ENCODE assay signal across 1 cellular context in the genomic region with DNA sequence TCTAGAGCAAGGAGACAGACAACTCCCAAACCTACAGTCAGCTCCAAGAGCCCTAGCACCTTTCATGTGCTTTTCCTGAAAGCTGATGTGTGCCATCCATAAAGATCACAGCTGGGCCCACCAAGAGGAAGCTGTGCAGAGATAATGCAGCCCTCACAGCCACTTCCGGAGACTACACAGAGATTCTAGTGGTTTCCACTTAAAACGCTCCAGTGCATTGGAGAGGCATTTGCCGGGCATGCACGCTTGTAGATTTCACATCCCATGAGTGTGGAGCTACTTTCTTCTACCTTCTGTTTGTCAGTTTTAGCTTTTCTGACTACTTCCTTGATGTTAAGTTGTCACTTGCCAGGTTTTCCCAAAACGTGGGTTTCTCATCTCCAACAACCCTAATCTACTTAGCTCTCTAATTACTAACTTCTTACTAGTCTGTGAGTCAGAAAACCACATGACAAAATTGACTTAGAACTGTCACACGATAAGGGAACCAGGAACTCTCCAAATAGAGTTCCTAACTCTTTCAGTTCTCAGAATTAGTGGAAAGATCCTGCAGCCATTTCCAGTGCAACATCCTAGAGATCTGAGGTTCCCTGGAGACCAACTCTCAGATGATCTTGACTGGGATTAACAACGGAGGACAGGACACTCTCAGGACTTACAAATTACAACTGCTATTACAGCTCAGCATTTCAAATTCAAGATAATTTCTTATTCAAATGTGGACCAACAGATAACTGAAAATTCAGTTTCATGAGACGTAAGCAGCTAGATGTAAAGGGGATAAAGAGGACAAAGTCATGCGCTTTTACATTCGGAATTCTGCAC.
TF ChIP-seq lines count a peak whose summit lies in the region.

No MANE protein-coding gene starts in this region.

TF ChIP-seq in K562, 482 proteins besides CTCF, POLR2A, EP300 and RAD21 (continues in another document):
- TF ChIP-seq, protein P1, sequence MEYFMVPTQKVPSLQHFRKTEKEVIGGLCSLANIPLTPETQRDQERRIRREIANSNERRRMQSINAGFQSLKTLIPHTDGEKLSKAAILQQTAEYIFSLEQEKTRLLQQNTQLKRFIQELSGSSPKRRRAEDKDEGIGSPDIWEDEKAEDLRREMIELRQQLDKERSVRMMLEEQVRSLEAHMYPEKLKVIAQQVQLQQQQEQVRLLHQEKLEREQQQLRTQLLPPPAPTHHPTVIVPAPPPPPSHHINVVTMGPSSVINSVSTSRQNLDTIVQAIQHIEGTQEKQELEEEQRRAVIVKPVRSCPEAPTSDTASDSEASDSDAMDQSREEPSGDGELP (CRISPR knock-in tag; IDR thresholded peaks at IDR 0.05; ENCODE audit: borderline replicate concordance): peak; percentile 91
- no peak for TF ChIP-seq RBM34 (IDR thresholded peaks at IDR 0.05; ENCODE audit: borderline replicate concordance, insufficient read depth, low read length)
- peak; percentile 85 for TF ChIP-seq ETV1 (tag; conservative IDR thresholded peaks at IDR 0.05; ENCODE audit: low read depth)
- TF ChIP-seq NCOA1 (IDR thresholded peaks at IDR 0.05; ENCODE audit: low read depth): peak; percentile 61; the same call in 1 of the 2 replicates
- no peak for TF ChIP-seq GTF2E2 (tag; IDR thresholded peaks at IDR 0.05)
- TF ChIP-seq, protein P2, sequence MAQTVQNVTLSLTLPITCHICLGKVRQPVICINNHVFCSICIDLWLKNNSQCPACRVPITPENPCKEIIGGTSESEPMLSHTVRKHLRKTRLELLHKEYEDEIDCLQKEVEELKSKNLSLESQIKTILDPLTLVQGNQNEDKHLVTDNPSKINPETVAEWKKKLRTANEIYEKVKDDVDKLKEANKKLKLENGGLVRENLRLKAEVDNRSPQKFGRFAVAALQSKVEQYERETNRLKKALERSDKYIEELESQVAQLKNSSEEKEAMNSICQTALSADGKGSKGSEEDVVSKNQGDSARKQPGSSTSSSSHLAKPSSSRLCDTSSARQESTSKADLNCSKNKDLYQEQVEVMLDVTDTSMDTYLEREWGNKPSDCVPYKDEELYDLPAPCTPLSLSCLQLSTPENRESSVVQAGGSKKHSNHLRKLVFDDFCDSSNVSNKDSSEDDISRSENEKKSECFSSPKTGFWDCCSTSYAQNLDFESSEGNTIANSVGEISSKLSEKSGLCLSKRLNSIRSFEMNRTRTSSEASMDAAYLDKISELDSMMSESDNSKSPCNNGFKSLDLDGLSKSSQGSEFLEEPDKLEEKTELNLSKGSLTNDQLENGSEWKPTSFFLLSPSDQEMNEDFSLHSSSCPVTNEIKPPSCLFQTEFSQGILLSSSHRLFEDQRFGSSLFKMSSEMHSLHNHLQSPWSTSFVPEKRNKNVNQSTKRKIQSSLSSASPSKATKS (CRISPR knock-in tag; IDR thresholded peaks at IDR 0.05): no peak
- TF ChIP-seq POLR2AphosphoS2 (IDR thresholded peaks at IDR 0.05; ENCODE audit: low read length): no peak
- TF ChIP-seq ZFP30 (CRISPR knock-in tag; IDR thresholded peaks at IDR 0.05; ENCODE audit: borderline replicate concordance): no peak
- TF ChIP-seq CTBP1 (IDR thresholded peaks at IDR 0.05; ENCODE audit: borderline replicate concordance): peak; percentile 27; the same call in 1 of the 2 replicates
- TF ChIP-seq CC2D1A (IDR thresholded peaks at IDR 0.05): no peak
- TF ChIP-seq, protein P3, sequence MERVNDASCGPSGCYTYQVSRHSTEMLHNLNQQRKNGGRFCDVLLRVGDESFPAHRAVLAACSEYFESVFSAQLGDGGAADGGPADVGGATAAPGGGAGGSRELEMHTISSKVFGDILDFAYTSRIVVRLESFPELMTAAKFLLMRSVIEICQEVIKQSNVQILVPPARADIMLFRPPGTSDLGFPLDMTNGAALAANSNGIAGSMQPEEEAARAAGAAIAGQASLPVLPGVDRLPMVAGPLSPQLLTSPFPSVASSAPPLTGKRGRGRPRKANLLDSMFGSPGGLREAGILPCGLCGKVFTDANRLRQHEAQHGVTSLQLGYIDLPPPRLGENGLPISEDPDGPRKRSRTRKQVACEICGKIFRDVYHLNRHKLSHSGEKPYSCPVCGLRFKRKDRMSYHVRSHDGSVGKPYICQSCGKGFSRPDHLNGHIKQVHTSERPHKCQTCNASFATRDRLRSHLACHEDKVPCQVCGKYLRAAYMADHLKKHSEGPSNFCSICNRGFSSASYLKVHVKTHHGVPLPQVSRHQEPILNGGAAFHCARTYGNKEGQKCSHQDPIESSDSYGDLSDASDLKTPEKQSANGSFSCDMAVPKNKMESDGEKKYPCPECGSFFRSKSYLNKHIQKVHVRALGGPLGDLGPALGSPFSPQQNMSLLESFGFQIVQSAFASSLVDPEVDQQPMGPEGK (CRISPR knock-in tag; IDR thresholded peaks at IDR 0.05; ENCODE audit: borderline replicate concordance): no peak
- TF ChIP-seq CBFA2T3 (IDR thresholded peaks at IDR 0.05): peak; percentile 72
- TF ChIP-seq, protein P4, sequence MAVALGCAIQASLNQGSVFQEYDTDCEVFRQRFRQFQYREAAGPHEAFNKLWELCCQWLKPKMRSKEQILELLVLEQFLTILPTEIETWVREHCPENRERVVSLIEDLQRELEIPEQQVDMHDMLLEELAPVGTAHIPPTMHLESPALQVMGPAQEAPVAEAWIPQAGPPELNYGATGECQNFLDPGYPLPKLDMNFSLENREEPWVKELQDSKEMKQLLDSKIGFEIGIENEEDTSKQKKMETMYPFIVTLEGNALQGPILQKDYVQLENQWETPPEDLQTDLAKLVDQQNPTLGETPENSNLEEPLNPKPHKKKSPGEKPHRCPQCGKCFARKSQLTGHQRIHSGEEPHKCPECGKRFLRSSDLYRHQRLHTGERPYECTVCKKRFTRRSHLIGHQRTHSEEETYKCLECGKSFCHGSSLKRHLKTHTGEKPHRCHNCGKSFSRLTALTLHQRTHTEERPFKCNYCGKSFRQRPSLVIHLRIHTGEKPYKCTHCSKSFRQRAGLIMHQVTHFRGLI (CRISPR knock-in tag; IDR thresholded peaks at IDR 0.05): no peak
- no peak for TF ChIP-seq ZNF184 (CRISPR knock-in tag; IDR thresholded peaks at IDR 0.05)
- TF ChIP-seq TGIF2 (CRISPR knock-in tag; IDR thresholded peaks at IDR 0.05): no peak
- TF ChIP-seq ZNF354B (CRISPR knock-in tag; IDR thresholded peaks at IDR 0.05): no peak
- peak; percentile 53; the same call in 1 of the 2 replicates for TF ChIP-seq SMAD4 (CRISPR knock-in tag; conservative IDR thresholded peaks at IDR 0.05)
- TF ChIP-seq EZH2 (IDR thresholded peaks at IDR 0.05; ENCODE audit: borderline replicate concordance, low read depth, low read length): no peak
- TF ChIP-seq ZBTB11 (CRISPR knock-in tag; IDR thresholded peaks at IDR 0.05): peak in 2 of 3 experiments; percentile 70 to 92; a peak in 4 of 6 replicates
- TF ChIP-seq, protein P5, sequence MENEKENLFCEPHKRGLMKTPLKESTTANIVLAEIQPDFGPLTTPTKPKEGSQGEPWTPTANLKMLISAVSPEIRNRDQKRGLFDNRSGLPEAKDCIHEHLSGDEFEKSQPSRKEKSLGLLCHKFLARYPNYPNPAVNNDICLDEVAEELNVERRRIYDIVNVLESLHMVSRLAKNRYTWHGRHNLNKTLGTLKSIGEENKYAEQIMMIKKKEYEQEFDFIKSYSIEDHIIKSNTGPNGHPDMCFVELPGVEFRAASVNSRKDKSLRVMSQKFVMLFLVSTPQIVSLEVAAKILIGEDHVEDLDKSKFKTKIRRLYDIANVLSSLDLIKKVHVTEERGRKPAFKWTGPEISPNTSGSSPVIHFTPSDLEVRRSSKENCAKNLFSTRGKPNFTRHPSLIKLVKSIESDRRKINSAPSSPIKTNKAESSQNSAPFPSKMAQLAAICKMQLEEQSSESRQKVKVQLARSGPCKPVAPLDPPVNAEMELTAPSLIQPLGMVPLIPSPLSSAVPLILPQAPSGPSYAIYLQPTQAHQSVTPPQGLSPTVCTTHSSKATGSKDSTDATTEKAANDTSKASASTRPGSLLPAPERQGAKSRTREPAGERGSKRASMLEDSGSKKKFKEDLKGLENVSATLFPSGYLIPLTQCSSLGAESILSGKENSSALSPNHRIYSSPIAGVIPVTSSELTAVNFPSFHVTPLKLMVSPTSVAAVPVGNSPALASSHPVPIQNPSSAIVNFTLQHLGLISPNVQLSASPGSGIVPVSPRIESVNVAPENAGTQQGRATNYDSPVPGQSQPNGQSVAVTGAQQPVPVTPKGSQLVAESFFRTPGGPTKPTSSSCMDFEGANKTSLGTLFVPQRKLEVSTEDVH (IDR thresholded peaks at IDR 0.05; ENCODE audit: low read depth, partially characterized antibody): no peak
- no peak for TF ChIP-seq ZNF212 (CRISPR knock-in tag; IDR thresholded peaks at IDR 0.05)
- TF ChIP-seq SMARCE1 (IDR thresholded peaks at IDR 0.05): peak; percentile 61
- TF ChIP-seq ETS2 (tag; IDR thresholded peaks at IDR 0.05; ENCODE audit: borderline replicate concordance, poor library complexity, severe bottlenecking): no peak
- no peak for TF ChIP-seq CHD2 (IDR thresholded peaks at IDR 0.05; ENCODE audit: low read depth, low read length)
- no peak for TF ChIP-seq CBFB (CRISPR knock-in tag; IDR thresholded peaks at IDR 0.05)
- TF ChIP-seq, protein P6, sequence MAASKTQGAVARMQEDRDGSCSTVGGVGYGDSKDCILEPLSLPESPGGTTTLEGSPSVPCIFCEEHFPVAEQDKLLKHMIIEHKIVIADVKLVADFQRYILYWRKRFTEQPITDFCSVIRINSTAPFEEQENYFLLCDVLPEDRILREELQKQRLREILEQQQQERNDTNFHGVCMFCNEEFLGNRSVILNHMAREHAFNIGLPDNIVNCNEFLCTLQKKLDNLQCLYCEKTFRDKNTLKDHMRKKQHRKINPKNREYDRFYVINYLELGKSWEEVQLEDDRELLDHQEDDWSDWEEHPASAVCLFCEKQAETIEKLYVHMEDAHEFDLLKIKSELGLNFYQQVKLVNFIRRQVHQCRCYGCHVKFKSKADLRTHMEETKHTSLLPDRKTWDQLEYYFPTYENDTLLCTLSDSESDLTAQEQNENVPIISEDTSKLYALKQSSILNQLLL (CRISPR knock-in tag; IDR thresholded peaks at IDR 0.05; ENCODE audit: borderline replicate concordance): no peak
- TF ChIP-seq ZEB2 (IDR thresholded peaks at IDR 0.05): no peak
- TF ChIP-seq ZNF239 (CRISPR knock-in tag; IDR thresholded peaks at IDR 0.05): no peak
- TF ChIP-seq TAF7 (tag; IDR thresholded peaks at IDR 0.05): no peak
- TF ChIP-seq, protein P7, sequence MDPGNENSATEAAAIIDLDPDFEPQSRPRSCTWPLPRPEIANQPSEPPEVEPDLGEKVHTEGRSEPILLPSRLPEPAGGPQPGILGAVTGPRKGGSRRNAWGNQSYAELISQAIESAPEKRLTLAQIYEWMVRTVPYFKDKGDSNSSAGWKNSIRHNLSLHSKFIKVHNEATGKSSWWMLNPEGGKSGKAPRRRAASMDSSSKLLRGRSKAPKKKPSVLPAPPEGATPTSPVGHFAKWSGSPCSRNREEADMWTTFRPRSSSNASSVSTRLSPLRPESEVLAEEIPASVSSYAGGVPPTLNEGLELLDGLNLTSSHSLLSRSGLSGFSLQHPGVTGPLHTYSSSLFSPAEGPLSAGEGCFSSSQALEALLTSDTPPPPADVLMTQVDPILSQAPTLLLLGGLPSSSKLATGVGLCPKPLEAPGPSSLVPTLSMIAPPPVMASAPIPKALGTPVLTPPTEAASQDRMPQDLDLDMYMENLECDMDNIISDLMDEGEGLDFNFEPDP (CRISPR knock-in tag; IDR thresholded peaks at IDR 0.05): no peak
- no peak for TF ChIP-seq ZNF780A (CRISPR knock-in tag; IDR thresholded peaks at IDR 0.05)
- TF ChIP-seq, protein P8, sequence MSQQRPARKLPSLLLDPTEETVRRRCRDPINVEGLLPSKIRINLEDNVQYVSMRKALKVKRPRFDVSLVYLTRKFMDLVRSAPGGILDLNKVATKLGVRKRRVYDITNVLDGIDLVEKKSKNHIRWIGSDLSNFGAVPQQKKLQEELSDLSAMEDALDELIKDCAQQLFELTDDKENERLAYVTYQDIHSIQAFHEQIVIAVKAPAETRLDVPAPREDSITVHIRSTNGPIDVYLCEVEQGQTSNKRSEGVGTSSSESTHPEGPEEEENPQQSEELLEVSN (IDR thresholded peaks at IDR 0.05; ENCODE audit: borderline replicate concordance in 1 of 2, extremely low read depth in 1 of 2, insufficient read depth in 1 of 2, insufficient read length in 1 of 2, low read depth in 1 of 2, low read length in 1 of 2, poor library complexity in 1 of 2, severe bottlenecking in 1 of 2): no peak
- TF ChIP-seq ESRRA (IDR thresholded peaks at IDR 0.05; ENCODE audit: borderline replicate concordance, low read depth): peak; percentile 20; the same call in 1 of the 2 replicates
